13 cellular contexts compared by ENCODE assay signal in genomic region chr3:183381179-183381578, GRCh38. TPM values are rescaled to one million over a fixed set of nuclear protein-coding genes. Genes with fewer than 3 reads are reported as not detected.
DNase-seq lines count a peak whose midpoint lies in the region; ATAC-seq and TF ChIP-seq lines count a peak whose summit lies in the region.
"Had no signal": no experiment of that assay in that cellular context is flagged by ENCODE, and none has a peak within 500 bp of the region (broad histone marks: within the 10 kb centered on the region; RNA-seq: fewer than 3 reads in every experiment).

No MANE protein-coding gene starts in this region.

- H3K9me3 ChIP-seq in PC-3 (ENCODE audit: low read length) (no peaks in the 10 kb centered on the region), gastroesophageal sphincter (no peaks in the 10 kb centered on the region), WERI-Rb-1 (ENCODE audit: severe bottlenecking) (no peaks in the 10 kb centered on the region)

- peak overlapping the region; percentile 12; the same call in 1 of the 2 replicates for H3K9ac ChIP-seq in PC-3 (ENCODE audit: low read length)

- H3K27me3 ChIP-seq in PC-3 (ENCODE audit: low read length) = no peaks in the 10 kb centered on the region
- peaks cover 3% of the 10 kb centered on the region for H3K27me3 ChIP-seq in gastroesophageal sphincter
- no peaks in the 10 kb centered on the region for H3K27me3 ChIP-seq in WERI-Rb-1 (ENCODE audit: insufficient read depth, low read depth, severe bottlenecking)

- TF ChIP-seq EP300 in gastroesophageal sphincter (IDR thresholded peaks at IDR 0.05) = no peak

- H3F3A ChIP-seq in PC-3 (ENCODE audit: low read length, unreplicated experiment) = no peaks in the 10 kb centered on the region

- no peak for TF ChIP-seq CTCF in PC-3 (conservative IDR thresholded peaks at IDR 0.05; ENCODE audit: low read depth, low read length)
- no peak for TF ChIP-seq CTCF in gastroesophageal sphincter (IDR thresholded peaks at IDR 0.05)
- TF ChIP-seq CTCF in WERI-Rb-1 (IDR thresholded peaks at IDR 0.05; ENCODE audit: low read depth, low read length) = no peak

- H3K4me1 ChIP-seq in PC-3 (ENCODE audit: insufficient read depth, low read length) (peaks cover 59% of the 10 kb centered on the region), gastroesophageal sphincter (no peaks in the 10 kb centered on the region)

- H3K4me2 ChIP-seq in PC-3 (ENCODE audit: low read length) = peak overlapping the region; percentile 19

- no peaks in the 10 kb centered on the region for H4K20me1 ChIP-seq in PC-3 (ENCODE audit: low read length)

- POLR2A ChIA-PET in PC-3 (lab: Charles Lee; ENCODE audit: unreplicated experiment) = no interaction called here

- H3K36me3 ChIP-seq in PC-3 (ENCODE audit: low read depth, low read length) (no peaks in the 10 kb centered on the region), gastroesophageal sphincter (no peaks in the 10 kb centered on the region), WERI-Rb-1 (no peaks in the 10 kb centered on the region)

- peak; percentile 70 for ATAC-seq in PC-3
- ATAC-seq in GM18517 (IDR thresholded peaks at IDR 0.05; ENCODE audit: unreplicated experiment) = no peak
- no peak for ATAC-seq in gastroesophageal sphincter
- ATAC-seq: activated CD4-positive, alpha-beta T cell treated with anti-CD3 and anti-CD28 coated beads for 36 hours had no signal

- DNase-seq in CD1c-positive myeloid dendritic cell (ENCODE audit: extremely low spot score) (peak; percentile 86), HT1080 (ENCODE audit: low read depth) (peak; percentile 67), PC-3 (peak; percentile 80), fibroblast of peridontal ligament (ENCODE audit: extremely low read depth) (peak; percentile 19), WERI-Rb-1 (no peak)
- DNase-seq in activated CD8-positive, alpha-beta memory T cell treated with anti-CD3 and anti-CD28 coated beads, Interleukin-2, amount 50 U/mL, for 48 hours = no peak
- DNase-seq: activated CD4-positive, alpha-beta T cell treated with anti-CD3 and anti-CD28 coated beads for 36 hours; DND-41; head of caudate nucleus; NCI-H774; stimulated activated naive CD4-positive, alpha-beta T cell treated with Interleukin-2 at 50 U/mL for 16 hours had no signal

- no peaks in the 10 kb centered on the region for H3K9me2 ChIP-seq in PC-3 (replicated peaks; ENCODE audit: low read length)

- WGBS in gastroesophageal sphincter (ENCODE audit: low coverage in 1 of 2), 2 donors = 63 to 74% methylated on average over 4 of the region's 4 CpGs

- intact Hi-C loops in PC-3 (cut with micrococcal nuclease) = loop anchor here (1.0 kb wide), 1 partner anchor 53 kb away; no protein-coding TSS in a partner anchor

- TF ChIP-seq POLR2A in gastroesophageal sphincter (IDR thresholded peaks at IDR 0.05) = no peak

- H3K27ac ChIP-seq in PC-3 (ENCODE audit: low read length) (peak overlapping the region; percentile 56), gastroesophageal sphincter (no peak overlapping the region), WERI-Rb-1 (no peak overlapping the region)

- no TSS peak for BruUV-seq in PC-3 (replicated peaks; lab: Mats Ljungman, UMichigan)

- no peak overlapping the region for H2AFZ ChIP-seq in PC-3 (ENCODE audit: low read length)

- H3K4me3 ChIP-seq in PC-3 (ENCODE audit: low read length) (no peak overlapping the region), gastroesophageal sphincter (no peak overlapping the region), WERI-Rb-1 (ENCODE audit: low read depth, low read length) (no peak overlapping the region)

- CTCF ChIA-PET in PC-3 (lab: Charles Lee) = interaction anchor here (2.7 kb wide), 1 partner anchor 196 kb away, joined by 55 read pairs; no protein-coding TSS in a partner anchor

- H3K79me2 ChIP-seq in PC-3 (ENCODE audit: low read length) = no peaks in the 10 kb centered on the region

RNA-seq across cellular contexts. Expression of gene MCF2L2, which starts 47.2 kb away (rescaled TPM):
- 1.8 and 3.4 TPM in 2 replicates for total RNA-seq in HT1080 (2014; rRNA removed; shearing (Covaris generic))
- 1.2 and 2.2 TPM in 2 replicates for polyA plus RNA-seq in HT1080 (2015; cell fraction: cytosol; rRNA removed)
- 1.8 and 4.6 TPM in 2 replicates for polyA plus RNA-seq in HT1080 (2015; cell fraction: nucleus; rRNA removed)
- 3.6 and 3.9 TPM in 2 replicates for total RNA-seq in PC-3 (2014; rRNA removed)
- total RNA-seq in gastroesophageal sphincter = 1 to 10 TPM in 3 of 4 donors, under 1 TPM in 1; 0.67 to 4.0 (median 2.7) TPM

Comparison
In these comparisons a context has a peak if more than half of its experiments do, and no peak if none do; other contexts are left out.
1. DNase-seq: peak in CD1c-positive myeloid dendritic cell (single experiment), HT1080 (single experiment), PC-3 (single experiment) and fibroblast of peridontal ligament (single experiment); none in activated CD8-positive, alpha-beta memory T cell treated with anti-CD3 and anti-CD28 coated beads, Interleukin-2, amount 50 U/mL, for 48 hours (single experiment) and WERI-Rb-1 (single experiment).